Comparison of ENCODE assay signal across 12 cellular contexts in the genomic region with DNA sequence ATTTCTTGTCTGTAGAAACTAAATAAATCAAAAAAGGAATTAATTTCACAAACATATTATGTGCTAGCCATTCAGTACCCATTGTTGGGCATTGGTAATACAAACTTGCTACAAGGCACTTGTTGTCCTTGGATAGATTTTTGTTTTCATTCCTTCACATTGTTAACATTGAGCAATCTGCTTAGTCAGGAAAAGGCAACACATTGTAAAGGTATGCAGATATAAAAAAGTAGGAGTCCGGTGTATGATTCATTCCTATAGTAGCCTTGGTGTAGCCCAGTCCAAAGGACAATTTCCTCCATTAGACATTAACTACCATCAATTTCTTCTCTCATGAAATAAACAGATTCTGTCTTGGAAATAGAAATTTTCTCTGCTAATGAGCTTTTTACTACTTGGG.
A peak's percentile ranks its signal among the peaks of the same experiment; 100 is the strongest.
DNase-seq lines count a peak whose midpoint lies in the region; TF ChIP-seq lines count a peak whose summit lies in the region.
"Had no signal": no experiment of that assay in that cellular context is flagged by ENCODE, and none has a peak within 500 bp of the region (broad histone marks: within the 10 kb centered on the region; RNA-seq: fewer than 3 reads in every experiment).

No MANE protein-coding gene starts in this region.

- TF ChIP-seq POLR2A in thyroid gland (IDR thresholded peaks at IDR 0.05) (peak in 1 of 2 donors; percentile 17), transverse colon (IDR thresholded peaks at IDR 0.05) (no peak)

- TF ChIP-seq CTCF in astrocyte of the spinal cord (IDR thresholded peaks at IDR 0.05; ENCODE audit: low read depth, low read length) (no peak), thyroid gland (IDR thresholded peaks at IDR 0.05) (no peak), transverse colon (IDR thresholded peaks at IDR 0.05) (no peak), A673 (conservative IDR thresholded peaks at IDR 0.05; ENCODE audit: low read depth, low read length) (no peak)

- H3K27ac ChIP-seq in thyroid gland (peak overlapping the region; percentile 79 to 94 (median 85)), transverse colon (peak overlapping the region in 2 of 4 donors; percentile 8 to 24), A673 (ENCODE audit: low read depth, low read length, poor library complexity, severe bottlenecking) (no peak overlapping the region), Karpas-422 (ENCODE audit: low read length) (no peak overlapping the region)

- WGBS in thyroid gland, 2 donors: 23 to 31% methylated on average over 1 of the region's 1 CpG
- WGBS in transverse colon (ENCODE audit: low coverage in 1 of 2), 2 donors: 43 to 65% methylated on average over 1 of the region's 1 CpG

- intact Hi-C loops in thyroid gland (cut with DNase I): no loop called here
- intact Hi-C loops in transverse colon (cut with DNase I; ENCODE audit: low total_unique reads): no loop called here
- intact Hi-C loops in A673 (cut with micrococcal nuclease; ENCODE audit: unreplicated experiment): no loop called here

- H3K36me3 ChIP-seq in thyroid gland (no peaks in the 10 kb centered on the region), transverse colon (no peaks in the 10 kb centered on the region), A673 (ENCODE audit: insufficient read depth, low read length, poor library complexity, severe bottlenecking) (no peaks in the 10 kb centered on the region), Karpas-422 (ENCODE audit: insufficient read depth, low read length) (no peaks in the 10 kb centered on the region)

- POLR2A ChIA-PET in A673 (lab: Charles Lee; ENCODE audit: low non-redundant PET): no interaction called here

- in situ Hi-C loops in astrocyte of the spinal cord (cut with HindIII; ENCODE audit: low sequenced_read_pairs) (no loop called here), transverse colon (cut with MboI; ENCODE audit: low pct_ligation_motif_present in 1 of 4, low pct_unique_long_range_greater_than_20kb in 1 of 4, low sequenced_read_pairs in 3 of 4) (no loop called here)

- no peaks in the 10 kb centered on the region for H3K79me2 ChIP-seq in Karpas-422 (ENCODE audit: low read length)

- H3K4me2 ChIP-seq in Karpas-422 (ENCODE audit: low read depth, low read length, poor library complexity, severe bottlenecking): no peak overlapping the region

- no peaks in the 10 kb centered on the region for H3K9me2 ChIP-seq in Karpas-422 (replicated peaks; ENCODE audit: insufficient read depth, low read length)

- no TSS peak for BruUV-seq in A673 (replicated peaks; lab: Mats Ljungman, UMichigan)

- no peaks in the 10 kb centered on the region for H3K9me3 ChIP-seq in thyroid gland
- no peaks in the 10 kb centered on the region for H3K9me3 ChIP-seq in transverse colon
- H3K9me3 ChIP-seq in A673 (ENCODE audit: low read depth, low read length, poor library complexity, severe bottlenecking): no peaks in the 10 kb centered on the region
- H3K9me3 ChIP-seq in Karpas-422 (ENCODE audit: low read length): no peaks in the 10 kb centered on the region

- no peaks in the 10 kb centered on the region for H4K20me1 ChIP-seq in Karpas-422 (ENCODE audit: insufficient read depth, low read depth, low read length)

- CTCF ChIA-PET in A673 (lab: Charles Lee): no interaction called here

- DNase-seq in HS-5 (ENCODE audit: low read depth) (peak; percentile 87), astrocyte of the spinal cord (ENCODE audit: low read depth, low spot score) (peak; percentile 93), iris pigment epithelial cell (ENCODE audit: low read depth) (peak; percentile 95), thyroid gland (no peak), transverse colon (no peak), A673 (ENCODE audit: low spot score) (no peak), Karpas-422 (no peak)
- DNase-seq: activated CD4-positive, alpha-beta T cell treated with anti-CD3 and anti-CD28 coated beads for 36 hours; foreskin melanocyte; GF-D8; NCI-H2081; stimulated activated naive CD8-positive, alpha-beta T cell treated with anti-CD3 and anti-CD28 coated beads, Interleukin-15, amount 100 ng/mL, for 72 hours had no signal

- no peak for TF ChIP-seq EP300 in transverse colon (IDR thresholded peaks at IDR 0.05; ENCODE audit: low read depth)

- H3K4me1 ChIP-seq in thyroid gland (peaks cover 28 to 31% of the 10 kb centered on the region in 2 donors), transverse colon (peaks cover 3 to 14% (median 5%) of the 10 kb centered on the region in 4 donors), A673 (ENCODE audit: insufficient read depth, low read length, poor library complexity, severe bottlenecking) (peaks cover 6% of the 10 kb centered on the region), Karpas-422 (ENCODE audit: low read length) (0 out of 2 replicates have a peak, but pooled peaks cover 2% of the 10 kb centered on the region)

- H3K9ac ChIP-seq in Karpas-422 (ENCODE audit: low read length): no peak overlapping the region

- H3K4me3 ChIP-seq in astrocyte of the spinal cord (ENCODE audit: low read depth, low read length) (no peak overlapping the region), thyroid gland (replicated peaks in 1 of 3) (no peak overlapping the region), transverse colon (no peak overlapping the region), A673 (ENCODE audit: low read depth, low read length, poor library complexity, severe bottlenecking) (no peak overlapping the region), Karpas-422 (ENCODE audit: low read length) (no peak overlapping the region)

- H3K27me3 ChIP-seq in thyroid gland (no peaks in the 10 kb centered on the region), transverse colon (no peaks in the 10 kb centered on the region), A673 (replicated peaks; ENCODE audit: insufficient read depth, low read depth, low read length, poor library complexity) (no peaks in the 10 kb centered on the region), Karpas-422 (ENCODE audit: low read length) (no peaks in the 10 kb centered on the region)

- no peak overlapping the region for H2AFZ ChIP-seq in Karpas-422 (ENCODE audit: low read length)

Comparison
In these comparisons a context has a peak if more than half of its experiments do, and no peak if none do; other contexts are left out.
1. DNase-seq: peak in HS-5 (single experiment), astrocyte of the spinal cord (single experiment) and iris pigment epithelial cell (single experiment); none in thyroid gland (0 of 2), transverse colon (single experiment), A673 (single experiment) and Karpas-422 (single experiment).
2. H3K27ac ChIP-seq: peak in thyroid gland (3 of 3); none in A673 (single experiment) and Karpas-422 (single experiment).